ENCODE assay signal across 8 cellular contexts in the genomic region with DNA sequence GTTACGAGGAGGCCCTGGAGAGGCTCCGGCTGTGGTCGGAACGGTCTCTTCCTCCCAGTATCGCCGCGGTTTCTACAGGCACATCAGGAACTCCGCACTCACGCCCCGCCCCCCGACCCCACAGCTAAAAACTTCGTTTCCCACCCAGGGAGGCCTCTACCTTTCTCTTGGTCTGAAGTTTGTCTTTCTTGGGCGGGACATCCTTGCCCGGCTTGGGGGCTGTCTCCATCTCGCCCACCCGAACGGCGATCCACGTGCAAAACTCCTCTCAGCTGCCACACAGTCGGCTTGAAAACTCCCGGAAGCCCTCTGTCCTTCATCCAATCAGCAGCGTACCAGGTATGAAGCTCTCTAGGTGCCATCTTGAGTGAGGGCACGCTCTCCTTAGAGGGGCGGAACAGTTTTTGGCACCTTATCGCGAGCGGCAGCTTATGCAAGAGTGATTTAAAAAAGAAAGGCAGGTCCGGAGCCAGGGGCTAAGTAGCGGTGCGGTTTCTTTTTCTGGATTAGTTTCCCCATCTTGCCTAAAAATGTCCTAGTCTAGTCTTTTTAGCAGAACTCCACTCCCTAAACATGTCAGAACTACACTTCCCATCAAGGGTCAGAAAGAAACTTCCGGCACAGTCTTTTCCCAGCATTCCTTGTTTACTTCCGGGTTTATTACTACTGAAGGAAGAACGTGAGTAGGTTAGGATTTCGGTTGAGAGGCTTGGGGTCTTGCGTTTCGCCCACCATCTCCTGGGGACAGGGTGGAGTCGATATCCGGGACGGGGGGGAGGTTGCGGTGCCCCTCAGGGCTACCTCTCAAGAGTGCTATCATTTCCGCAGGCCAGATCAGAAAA. TPM values are rescaled to one million over a fixed set of nuclear protein-coding genes. Genes with fewer than 3 reads are reported as not detected.
A peak's percentile ranks its signal among the peaks of the same experiment; 100 is the strongest.
DNase-seq lines count a peak whose midpoint lies in the region; ATAC-seq and TF ChIP-seq lines count a peak whose summit lies in the region.

A gene (plus strand): TSS at position 660 of the 842 bp plus-strand sequence. CDS start 256 bp downstream, outside the sequence.
A gene with protein sequence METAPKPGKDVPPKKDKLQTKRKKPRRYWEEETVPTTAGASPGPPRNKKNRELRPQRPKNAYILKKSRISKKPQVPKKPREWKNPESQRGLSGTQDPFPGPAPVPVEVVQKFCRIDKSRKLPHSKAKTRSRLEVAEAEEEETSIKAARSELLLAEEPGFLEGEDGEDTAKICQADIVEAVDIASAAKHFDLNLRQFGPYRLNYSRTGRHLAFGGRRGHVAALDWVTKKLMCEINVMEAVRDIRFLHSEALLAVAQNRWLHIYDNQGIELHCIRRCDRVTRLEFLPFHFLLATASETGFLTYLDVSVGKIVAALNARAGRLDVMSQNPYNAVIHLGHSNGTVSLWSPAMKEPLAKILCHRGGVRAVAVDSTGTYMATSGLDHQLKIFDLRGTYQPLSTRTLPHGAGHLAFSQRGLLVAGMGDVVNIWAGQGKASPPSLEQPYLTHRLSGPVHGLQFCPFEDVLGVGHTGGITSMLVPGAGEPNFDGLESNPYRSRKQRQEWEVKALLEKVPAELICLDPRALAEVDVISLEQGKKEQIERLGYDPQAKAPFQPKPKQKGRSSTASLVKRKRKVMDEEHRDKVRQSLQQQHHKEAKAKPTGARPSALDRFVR (minus strand): TSS at position 298 of the 842 bp plus-strand sequence. CDS start 69 bp downstream, at position 229.

- DNase-seq in AG08396 (ENCODE audit: low spot score): peak; percentile 91
- DNase-seq in NCI-H2196 treated with DMSO at 0.1 percent for 48 hours (lab: John Stamatoyannopoulos, UW; ENCODE audit: unreplicated experiment): peak; percentile 87
- DNase-seq in WERI-Rb-1: peak; percentile 88
- peak in 59 of 61 donors; percentile 49 to 97 (median 87) for DNase-seq in caudate nucleus (lab: John Stamatoyannopoulos, UW)
- peak; percentile 100 for DNase-seq in inferior parietal cortex (ENCODE audit: extremely low spot score)
- peak; percentile 91 for DNase-seq in spleen

- peaks cover 15 to 60% (median 33%) of the 10 kb centered on the region in 6 donors for H3K4me1 ChIP-seq in spleen

- H3K36me3 ChIP-seq in WERI-Rb-1 (peaks cover 74% of the 10 kb centered on the region), spleen (peaks cover 4 to 77% (median 60%) of the 10 kb centered on the region in 6 donors)

- H3K9me3 ChIP-seq in WERI-Rb-1 (ENCODE audit: severe bottlenecking) (no peaks in the 10 kb centered on the region), spleen (no peaks in the 10 kb centered on the region)

- H3K27me3 ChIP-seq in WERI-Rb-1 (ENCODE audit: insufficient read depth, low read depth, severe bottlenecking) (no peaks in the 10 kb centered on the region), spleen (replicated peaks in 1 of 7) (no peaks in the 10 kb centered on the region)

- intact Hi-C loops in spleen (cut with DNase I; ENCODE audit: low total_unique reads): no loop called here

- no peak for TF ChIP-seq POLR2A in spleen (IDR thresholded peaks at IDR 0.05)

- TF ChIP-seq CTCF in WERI-Rb-1 (IDR thresholded peaks at IDR 0.05; ENCODE audit: low read depth, low read length) (no peak), spleen (IDR thresholded peaks at IDR 0.05 in 8 of 11, conservative IDR thresholded peaks at IDR 0.05 in 3 of 11) (peak in 1 of 11 experiments; percentile 19)

- WGBS in spleen, 5 donors: 0 to 1% (median 0%) methylated on average over 41 of the region's 41 CpGs

- peak within 1 kb of the TSS; percentile 62 for H3K27ac ChIP-seq in WERI-Rb-1
- H3K27ac ChIP-seq in caudate nucleus (ENCODE audit: low read depth, low read length): peak within 1 kb of the TSS; percentile 90
- peak within 1 kb of the TSS; percentile 76 to 94 (median 88) for H3K27ac ChIP-seq in spleen

- ATAC-seq in GM18909 (IDR thresholded peaks at IDR 0.05; ENCODE audit: poor library complexity, unreplicated experiment) (peak; percentile 85), HG03139 (IDR thresholded peaks at IDR 0.05; ENCODE audit: unreplicated experiment) (peak; percentile 74)

- H3K4me3 ChIP-seq in WERI-Rb-1 (ENCODE audit: low read depth, low read length): peak within 1 kb of the TSS; percentile 59
- peak within 1 kb of the TSS; percentile 66 to 86 (median 83) for H3K4me3 ChIP-seq in spleen

RNA-seq across cellular contexts. Expression of the first gene that starts in this region (rescaled TPM):
- total RNA-seq in spleen: 10 to 100 TPM; 11.3 to 35.7 (median 26.5) TPM
- 100 to 1,000 TPM; 150 to 169 (median 158) TPM for polyA plus RNA-seq in spleen

RNA-seq across cellular contexts. Expression of the second gene that starts in this region (rescaled TPM):
- 10 to 100 TPM; 30.5 to 53.1 (median 43.6) TPM for total RNA-seq in spleen
- 100 to 1,000 TPM in 1 of 3 donors, 10 to 100 TPM in 2; 52.6 to 101 (median 96.1) TPM for polyA plus RNA-seq in spleen

Comparison
In these comparisons a context has a peak if more than half of its experiments do, and no peak if none do; other contexts are left out.
1. Peak in every context shown above with its lines: DNase-seq, ATAC-seq, H3K4me3 ChIP-seq and H3K27ac ChIP-seq.